In genomic region chr4:161148051-161148450, GRCh38 we compare ENCODE assay signal across 19 cellular contexts.
"Had no signal": no experiment of that assay in that cellular context is flagged by ENCODE, and none has a peak within 500 bp of the region (broad histone marks: within the 10 kb centered on the region; RNA-seq: fewer than 3 reads in every experiment).

No MANE protein-coding gene starts in this region.

- DNase-seq: activated CD4-positive, alpha-beta T cell treated with anti-CD3 and anti-CD28 coated beads for 4 hours; activated CD8-positive, alpha-beta memory T cell treated with anti-CD3 and anti-CD28 coated beads, Interleukin-2, amount 50 U/mL, for 4 hours; activated CD8-positive, alpha-beta T cell treated with anti-CD3 and anti-CD28 coated beads for 36 hours; activated gamma-delta T cell treated with Interleukin-2 at 50 U/mL for 16 hours; activated naive CD4-positive, alpha-beta T cell treated with anti-CD3 and anti-CD28 coated beads, Interleukin-2, amount 10 ng/mL, durations not matched to agents 7 days and 5 days; activated naive CD8-positive, alpha-beta T cell treated with anti-CD3 and anti-CD28 coated beads for 36 hours; activated T-cell treated with anti-CD3 and anti-CD28 coated beads, Interleukin-2, amount 50 U/mL, for 72 hours; cerebellar nuclear complex; Kasumi-1; NCI-H1092; NCI-H1930; NCI-H2171; NCI-H2227 treated with DMSO at 0.1 percent for 48 hours; NCI-H526; NCI-H82; PC-3; SHP77 had no signal

- ATAC-seq: activated CD4-positive, CD25-positive, alpha-beta regulatory T cell treated with anti-CD3 and anti-CD28 coated beads, Interleukin-2, amount 50 U/mL, for 24 hours; activated CD8-positive, alpha-beta T cell treated with anti-CD3 and anti-CD28 coated beads for 36 hours; activated T-cell treated with anti-CD3 and anti-CD28 coated beads, Interleukin-2, amount 50 U/mL, for 72 hours; PC-3 had no signal

- FAIRE-seq: RCC 7860 had no signal
